Comparison of ENCODE assay signal across 8 cellular contexts in the genomic region with DNA sequence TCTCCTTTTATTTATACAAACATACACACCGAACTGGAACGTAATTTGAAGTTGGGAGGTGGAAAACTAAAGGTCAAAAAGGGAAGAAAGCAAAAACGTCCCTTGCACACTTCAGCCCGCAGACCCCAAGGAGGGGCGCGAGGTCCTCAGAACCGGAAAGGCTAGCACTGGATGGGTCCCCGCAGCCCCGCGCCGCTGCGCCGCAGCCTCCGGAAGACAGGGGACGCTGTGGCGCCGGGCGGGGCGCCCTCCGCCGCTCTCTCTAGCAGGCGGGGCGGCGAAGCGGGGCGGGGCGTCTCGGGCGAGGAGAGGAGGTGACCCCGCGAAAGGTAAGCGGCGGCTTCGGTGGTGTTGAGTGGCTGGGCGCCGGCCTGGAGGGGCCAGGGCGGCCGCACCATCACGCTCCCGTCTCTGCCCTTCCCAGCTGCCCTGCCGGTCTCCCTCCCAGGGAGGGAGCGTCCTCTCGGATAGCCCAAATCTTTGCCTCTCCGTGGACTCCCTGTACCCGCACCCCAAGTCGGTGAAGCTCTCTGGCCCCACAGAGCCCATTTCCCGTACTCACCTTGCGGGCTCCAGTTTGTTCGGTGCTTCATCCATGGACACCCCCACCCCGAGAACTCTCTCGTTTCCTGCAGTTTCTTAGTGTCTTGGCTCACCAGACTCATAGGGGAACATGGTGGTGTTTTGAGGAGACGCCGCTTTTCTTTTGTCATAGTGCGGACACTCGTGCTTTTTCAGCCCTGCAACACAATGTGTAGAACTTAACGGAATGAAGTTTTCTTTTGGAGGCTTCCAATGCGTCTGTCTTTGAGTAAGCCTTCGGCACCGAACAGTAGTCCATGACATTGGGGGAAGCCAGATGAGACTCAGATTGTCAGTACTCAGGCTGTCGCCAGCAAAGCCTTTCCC. TPM values are rescaled to one million over a fixed set of nuclear protein-coding genes. Genes with fewer than 3 reads are reported as not detected.
DNase-seq lines count a peak whose midpoint lies in the region; TF ChIP-seq lines count a peak whose summit lies in the region.

A gene with protein sequence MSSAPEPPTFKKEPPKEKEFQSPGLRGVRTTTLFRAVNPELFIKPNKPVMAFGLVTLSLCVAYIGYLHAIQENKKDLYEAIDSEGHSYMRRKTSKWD (plus strand): TSS at position 285 of the 909 bp plus-strand sequence. CDS start 14,444 bp downstream, outside the sequence.

- H3K56ac ChIP-seq in H9 (ENCODE audit: insufficient read length, low read depth, low read length): no peak within 1 kb of the TSS

- H3K27me3 Mint-ChIP-seq in H9 (ENCODE audit: low read depth) (peaks cover 2% of the 10 kb centered on the region; the same call in 1 of the 2 replicates), glutamatergic neuron (ENCODE audit: unreplicated experiment) (no peaks in the 10 kb centered on the region), osteocyte (ENCODE audit: unreplicated experiment) (peaks cover 8% of the 10 kb centered on the region)
- H3K27me3 Mint-ChIP-seq in activated naive CD4-positive, alpha-beta T cell treated with anti-CD3 and anti-CD28 coated beads, Interleukin-2, amount 10 ng/mL, durations not matched to agents 7 days and 5 days: no peaks in the 10 kb centered on the region

- H3K27ac ChIP-seq in H9 (ENCODE audit: insufficient read length, low read depth, low read length) (no peak within 1 kb of the TSS), testis (peak within 1 kb of the TSS; percentile 71 to 84)

- H3K9me3 Mint-ChIP-seq in H9 (peaks cover 6 to 12% of the 10 kb centered on the region in 2 experiments; a peak in 4 of 5 replicates), glutamatergic neuron (ENCODE audit: unreplicated experiment) (peaks cover 6% of the 10 kb centered on the region), osteocyte (ENCODE audit: unreplicated experiment) (no peaks in the 10 kb centered on the region)
- peaks cover 9% of the 10 kb centered on the region for H3K9me3 Mint-ChIP-seq in activated naive CD4-positive, alpha-beta T cell treated with anti-CD3 and anti-CD28 coated beads, Interleukin-2, amount 10 ng/mL, durations not matched to agents 7 days and 5 days

- peak within 1 kb of the TSS; percentile 91 to 94 for H3K4me3 Mint-ChIP-seq in H9
- H3K4me3 Mint-ChIP-seq in activated naive CD4-positive, alpha-beta T cell treated with anti-CD3 and anti-CD28 coated beads, Interleukin-2, amount 10 ng/mL, durations not matched to agents 7 days and 5 days: peak within 1 kb of the TSS; percentile 99
- peak within 1 kb of the TSS; percentile 99 for H3K4me3 Mint-ChIP-seq in glutamatergic neuron (ENCODE audit: unreplicated experiment)
- H3K4me3 Mint-ChIP-seq in osteocyte (ENCODE audit: unreplicated experiment): peak within 1 kb of the TSS; percentile 98

- H3K36me3 ChIP-seq in GM06990 (ENCODE audit: control insufficient read depth, insufficient read depth, low read length): no peaks in the 10 kb centered on the region
- no peaks in the 10 kb centered on the region for H3K36me3 ChIP-seq in Loucy (ENCODE audit: insufficient read depth, low read length)
- H3K36me3 ChIP-seq in testis (ENCODE audit: low read depth, missing control alignments): no peaks in the 10 kb centered on the region

- H3K4me2 ChIP-seq in H9 (ENCODE audit: insufficient read depth, insufficient read length, low read length) (peak within 1 kb of the TSS; percentile 90), Loucy (ENCODE audit: low read depth, low read length, poor library complexity, severe bottlenecking) (peak within 1 kb of the TSS; percentile 78)

- H3K18ac ChIP-seq in H9 (ENCODE audit: insufficient read length, low read depth, low read length): peak within 1 kb of the TSS; percentile 88

- H3K27me3 ChIP-seq in GM06990 (replicated peaks; ENCODE audit: control insufficient read depth, insufficient read depth, low read length) (no peaks in the 10 kb centered on the region), H9 (ENCODE audit: insufficient read depth, low read length) (no peaks in the 10 kb centered on the region), Loucy (ENCODE audit: insufficient read depth, low read length, poor library complexity, severe bottlenecking) (no peaks in the 10 kb centered on the region), testis (no peaks in the 10 kb centered on the region)

- no peak within 1 kb of the TSS for H2BK20ac ChIP-seq in H9 (ENCODE audit: low read depth, low read length, poor library complexity, severe bottlenecking)

- peak within 1 kb of the TSS; percentile 57 for H2AFZ ChIP-seq in H9 (ENCODE audit: low read length)
- H2AFZ ChIP-seq in Loucy (ENCODE audit: low read length): peak within 1 kb of the TSS; percentile 94

- no peak within 1 kb of the TSS for H4K5ac ChIP-seq in H9 (ENCODE audit: insufficient read length, low read depth, low read length)

- no peaks in the 10 kb centered on the region for H4K20me1 ChIP-seq in H9 (ENCODE audit: control insufficient read depth, insufficient read depth, insufficient read length)
- no peaks in the 10 kb centered on the region for H4K20me1 ChIP-seq in Loucy (ENCODE audit: insufficient read depth, low read length, poor library complexity, severe bottlenecking)

- no peak within 1 kb of the TSS for H4K91ac ChIP-seq in H9 (ENCODE audit: insufficient read length, low read depth, low read length)

- no peaks in the 10 kb centered on the region for H3K9me3 ChIP-seq in H9 (ENCODE audit: control insufficient read depth, low read depth, low read length)
- no peaks in the 10 kb centered on the region for H3K9me3 ChIP-seq in Loucy (ENCODE audit: insufficient read depth, low read depth, low read length)
- no peaks in the 10 kb centered on the region for H3K9me3 ChIP-seq in testis

- peak; percentile 91 for DNase-seq in GM06990 (ENCODE audit: extremely low read depth, insufficient read length)
- DNase-seq in H9: peak; percentile 90
- peak; percentile 85 for DNase-seq in SK-N-DZ (ENCODE audit: low spot score)
- DNase-seq in activated naive CD4-positive, alpha-beta T cell treated with anti-CD3 and anti-CD28 coated beads, Interleukin-2, amount 10 ng/mL, durations not matched to agents 7 days and 5 days: peak; percentile 91
- DNase-seq in glutamatergic neuron: peak; percentile 96
- DNase-seq in osteocyte (ENCODE audit: extremely low spot score, unreplicated experiment): peak; percentile 94
- DNase-seq in testis: peak; percentile 91

- intact Hi-C loops in testis (cut with DNase I; ENCODE audit: low total_unique reads): no loop called here

- H2BK120ac ChIP-seq in H9 (ENCODE audit: low read depth, low read length, poor library complexity, severe bottlenecking): no peak within 1 kb of the TSS

- no peaks in the 10 kb centered on the region for H3F3A ChIP-seq in Loucy (ENCODE audit: low read depth)

- no CpG with 5 or more reads among the region's 60 CpGs for WGBS in H9 (ENCODE audit: extremely low coverage, insufficient read length, low lambda C conversion rate)
- 1% methylated on average over 30 to 60 of the region's 60 CpGs for WGBS in testis, 2 donors

- CTCF ChIA-PET in activated naive CD4-positive, alpha-beta T cell treated with anti-CD3 and anti-CD28 coated beads, Interleukin-2, amount 10 ng/mL, durations not matched to agents 7 days and 5 days (lab: Charles Lee): interaction anchor here (0.8 to 1.1 kb wide), 3 partner anchors 72 to 183 kb away, joined by 3 read pairs; no protein-coding TSS in a partner anchor

- H3K79me2 ChIP-seq in H9 (ENCODE audit: insufficient read depth, low read length) (no peaks in the 10 kb centered on the region), Loucy (ENCODE audit: insufficient read depth, low read length) (peaks cover 5% of the 10 kb centered on the region; the same call in 1 of the 2 replicates)

- H3K27ac Mint-ChIP-seq in H9 (peak within 1 kb of the TSS; percentile 92 to 95 (median 93)), glutamatergic neuron (ENCODE audit: unreplicated experiment) (peak within 1 kb of the TSS; percentile 96), osteocyte (ENCODE audit: unreplicated experiment) (peak within 1 kb of the TSS; percentile 86)
- peak within 1 kb of the TSS; percentile 92 for H3K27ac Mint-ChIP-seq in activated naive CD4-positive, alpha-beta T cell treated with anti-CD3 and anti-CD28 coated beads, Interleukin-2, amount 10 ng/mL, durations not matched to agents 7 days and 5 days

- no peak within 1 kb of the TSS for H2BK15ac ChIP-seq in H9 (ENCODE audit: low read depth, low read length)

- H3T11ph ChIP-seq in H9 (ENCODE audit: low read length): no peak within 1 kb of the TSS

- peak within 1 kb of the TSS; percentile 41 for H2BK12ac ChIP-seq in H9 (ENCODE audit: insufficient read length, low read depth, low read length)

- H3K4me3 ChIP-seq in GM06990 (replicated peaks; ENCODE audit: low read depth, low read length) (peak within 1 kb of the TSS; percentile 96), Loucy (ENCODE audit: low read length, poor library complexity, severe bottlenecking) (peak within 1 kb of the TSS; percentile 99), testis (peak within 1 kb of the TSS; percentile 83 to 96)

- no peaks in the 10 kb centered on the region for H3K23me2 ChIP-seq in H9 (ENCODE audit: insufficient read length, low read depth, low read length, poor library complexity, severe bottlenecking)

- no peak within 1 kb of the TSS for H3K4ac ChIP-seq in H9 (ENCODE audit: low read depth, low read length)

- H4K8ac ChIP-seq in H9 (replicated peaks; ENCODE audit: insufficient read length, low read depth, low read length): no peak within 1 kb of the TSS

- TF ChIP-seq CTCF in GM06990 (IDR thresholded peaks at IDR 0.05; ENCODE audit: insufficient read depth, low read length, poor library complexity, severe bottlenecking) (peak; percentile 82), H9 (conservative IDR thresholded peaks at IDR 0.05) (peak; percentile 100), Loucy (conservative IDR thresholded peaks at IDR 0.05; ENCODE audit: low read length) (peak; percentile 89), glutamatergic neuron (IDR thresholded peaks at IDR 0.05; ENCODE audit: partially characterized antibody, unreplicated experiment) (peak; percentile 94), osteocyte (IDR thresholded peaks at IDR 0.05) (peak; percentile 99), testis (IDR thresholded peaks at IDR 0.05) (peak; percentile 97)

- no peaks in the 10 kb centered on the region for H3K4me1 ChIP-seq in H9 (ENCODE audit: insufficient read depth, low read length)
- H3K4me1 ChIP-seq in Loucy (ENCODE audit: insufficient read depth, low read length, poor library complexity, severe bottlenecking): no peaks in the 10 kb centered on the region
- no peaks in the 10 kb centered on the region for H3K4me1 ChIP-seq in testis

- no peak within 1 kb of the TSS for H3K23ac ChIP-seq in H9 (ENCODE audit: insufficient read length, low read depth, low read length)

- TF ChIP-seq POLR2A in testis (IDR thresholded peaks at IDR 0.05): no peak

- H2BK5ac ChIP-seq in H9 (ENCODE audit: insufficient read length, low read length): no peak within 1 kb of the TSS

- H3K9ac ChIP-seq in H9 (ENCODE audit: extremely low read depth, insufficient read length, low read length) (peak within 1 kb of the TSS; percentile 98), Loucy (ENCODE audit: low read depth, low read length, poor library complexity, severe bottlenecking) (peak within 1 kb of the TSS; percentile 86)

- H2AK5ac ChIP-seq in H9 (ENCODE audit: insufficient read length, low read length): no peak within 1 kb of the TSS

- H3K4me1 Mint-ChIP-seq in H9: peaks cover 7 to 8% of the 10 kb centered on the region in 2 experiments
- H3K4me1 Mint-ChIP-seq in activated naive CD4-positive, alpha-beta T cell treated with anti-CD3 and anti-CD28 coated beads, Interleukin-2, amount 10 ng/mL, durations not matched to agents 7 days and 5 days: peaks cover 26% of the 10 kb centered on the region
- H3K4me1 Mint-ChIP-seq in glutamatergic neuron (ENCODE audit: low read depth, unreplicated experiment): no peaks in the 10 kb centered on the region
- peaks cover 4% of the 10 kb centered on the region for H3K4me1 Mint-ChIP-seq in osteocyte (ENCODE audit: unreplicated experiment)

- H3K36me3 Mint-ChIP-seq in H9 (ENCODE audit: insufficient read depth in 1 of 3, low read depth in 3 of 3) (peaks cover 5 to 8% (median 6%) of the 10 kb centered on the region in 3 experiments; a peak in 5 of 7 replicates), glutamatergic neuron (ENCODE audit: unreplicated experiment) (peaks cover 8% of the 10 kb centered on the region), osteocyte (ENCODE audit: unreplicated experiment) (peaks cover 3% of the 10 kb centered on the region)
- peaks cover 6% of the 10 kb centered on the region for H3K36me3 Mint-ChIP-seq in activated naive CD4-positive, alpha-beta T cell treated with anti-CD3 and anti-CD28 coated beads, Interleukin-2, amount 10 ng/mL, durations not matched to agents 7 days and 5 days

- H3K9me2 ChIP-seq in Loucy (replicated peaks; ENCODE audit: low read depth, low read length): no peaks in the 10 kb centered on the region

- peak within 1 kb of the TSS; percentile 94 for H3K14ac ChIP-seq in H9 (ENCODE audit: insufficient read depth, low read length)

- H3K79me1 ChIP-seq in H9 (ENCODE audit: insufficient read depth, low read depth, low read length, poor library complexity, severe bottlenecking): no peaks in the 10 kb centered on the region

RNA-seq across cellular contexts. Expression of the gene that starts here (rescaled TPM):
- total RNA-seq in H9 (2021) (5.8 and 6.6 TPM in 2 replicates), glutamatergic neuron (ENCODE audit: unreplicated experiment) (22.5 TPM), osteocyte (8.7 and 12.1 TPM in 2 replicates), testis (10 to 100 TPM; 13.8 to 15.6 TPM)
- 21.7 and 28.5 TPM in 2 replicates for polyA plus RNA-seq in SK-N-DZ (2014; cell fraction: cytosol; rRNA removed)
- 18.8 and 27.2 TPM in 2 replicates for polyA plus RNA-seq in SK-N-DZ (2014; cell fraction: nucleus; rRNA removed)
- polyA plus RNA-seq in testis (ENCODE audit: insufficient read depth, low read depth, low replicate concordance): 8.5 TPM
